Comparison of ENCODE assay signal across 1 cellular context in the genomic region with DNA sequence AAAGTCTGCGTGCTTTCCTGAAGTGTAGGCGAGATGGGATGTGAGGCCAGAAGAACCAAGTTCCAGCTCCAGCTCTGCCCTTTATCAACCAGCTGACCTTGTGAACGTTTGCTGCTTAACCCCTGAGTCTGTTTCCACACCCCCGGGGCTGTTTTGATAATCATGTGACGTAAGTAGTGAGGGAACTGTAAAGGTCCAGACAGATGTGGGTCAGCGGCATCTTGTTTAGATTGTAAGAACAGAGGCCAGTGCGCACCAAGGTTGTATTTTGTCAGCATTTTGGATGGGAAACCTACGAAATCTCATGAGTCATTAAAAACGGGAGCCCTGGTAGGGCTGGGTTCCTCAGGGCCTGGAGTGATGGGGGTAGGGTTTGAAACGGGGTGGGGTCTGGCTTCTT.
TF ChIP-seq lines count a peak whose summit lies in the region.

No MANE protein-coding gene starts in this region.

TF ChIP-seq in K562, 482 proteins besides CTCF, POLR2A, EP300 and RAD21 (continued from another document):
- TF ChIP-seq, protein P1, sequence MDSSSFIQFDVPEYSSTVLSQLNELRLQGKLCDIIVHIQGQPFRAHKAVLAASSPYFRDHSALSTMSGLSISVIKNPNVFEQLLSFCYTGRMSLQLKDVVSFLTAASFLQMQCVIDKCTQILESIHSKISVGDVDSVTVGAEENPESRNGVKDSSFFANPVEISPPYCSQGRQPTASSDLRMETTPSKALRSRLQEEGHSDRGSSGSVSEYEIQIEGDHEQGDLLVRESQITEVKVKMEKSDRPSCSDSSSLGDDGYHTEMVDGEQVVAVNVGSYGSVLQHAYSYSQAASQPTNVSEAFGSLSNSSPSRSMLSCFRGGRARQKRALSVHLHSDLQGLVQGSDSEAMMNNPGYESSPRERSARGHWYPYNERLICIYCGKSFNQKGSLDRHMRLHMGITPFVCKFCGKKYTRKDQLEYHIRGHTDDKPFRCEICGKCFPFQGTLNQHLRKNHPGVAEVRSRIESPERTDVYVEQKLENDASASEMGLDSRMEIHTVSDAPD (CRISPR knock-in tag; IDR thresholded peaks at IDR 0.05) = no peak
- TF ChIP-seq FOXK2 (conservative IDR thresholded peaks at IDR 0.05 in 1 of 2, IDR thresholded peaks at IDR 0.05 in 1 of 2; ENCODE audit: low read depth in 2 of 2) (0 out of 4 replicates have a peak, but pooled peaks of 1 of the 2 experiments have one; percentile 37), MTA3 (IDR thresholded peaks at IDR 0.05; ENCODE audit: borderline replicate concordance) (0 out of 2 replicates have a peak, but pooled peaks have one; percentile 23), MAFG (tag; conservative IDR thresholded peaks at IDR 0.05) (peak; percentile 76), TEAD4 (IDR thresholded peaks at IDR 0.05; ENCODE audit: low read length) (peak; percentile 36; the same call in 1 of the 2 replicates), TEAD4 (CRISPR knock-in tag; IDR thresholded peaks at IDR 0.05; ENCODE audit: borderline replicate concordance) (no peak)
- TF ChIP-seq, protein P2, sequence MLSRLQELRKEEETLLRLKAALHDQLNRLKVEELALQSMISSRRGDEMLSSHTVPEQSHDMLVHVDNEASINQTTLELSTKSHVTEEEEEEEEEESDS (CRISPR knock-in tag; IDR thresholded peaks at IDR 0.05) = no peak
